ENCODE assay signal across 11 cellular contexts in genomic region chr1:18953656-18954259, GRCh38. TPM values are rescaled to one million over a fixed set of nuclear protein-coding genes. Genes with fewer than 3 reads are reported as not detected.
DNase-seq lines count a peak whose midpoint lies in the region; ATAC-seq and TF ChIP-seq lines count a peak whose summit lies in the region.
"Had no signal": no experiment of that assay in that cellular context is flagged by ENCODE, and none has a peak within 500 bp of the region (broad histone marks: within the 10 kb centered on the region; RNA-seq: fewer than 3 reads in every experiment).

No MANE protein-coding gene starts in this region.

- TF ChIP-seq CTCF in RWPE2 (IDR thresholded peaks at IDR 0.05; ENCODE audit: poor library complexity, severe bottlenecking) (no peak), osteoblast (IDR thresholded peaks at IDR 0.05; ENCODE audit: extremely low read depth, low read depth, low read length) (no peak), WERI-Rb-1 (IDR thresholded peaks at IDR 0.05; ENCODE audit: low read depth, low read length) (no peak)

- peak overlapping the region; percentile 58 to 74 for H3K4me3 ChIP-seq in CD4-positive, alpha-beta memory T cell (ENCODE audit: low read length in 2 of 2)
- H3K4me3 ChIP-seq in RWPE2 (ENCODE audit: severe bottlenecking): peak overlapping the region; percentile 98
- H3K4me3 ChIP-seq in osteoblast (ENCODE audit: insufficient read depth, low read length): peak overlapping the region; percentile 88
- no peak overlapping the region for H3K4me3 ChIP-seq in WERI-Rb-1 (ENCODE audit: low read depth, low read length)

- H4K20me1 ChIP-seq in osteoblast (ENCODE audit: insufficient read depth, low read length): peaks cover 18% of the 10 kb centered on the region

- peaks cover 0 to 1% (median 0%) of the 10 kb centered on the region in 8 donors for H3K9me3 Mint-ChIP-seq in CD4-positive, alpha-beta memory T cell

- H3K27me3 ChIP-seq in CD4-positive, alpha-beta memory T cell (ENCODE audit: insufficient read depth, low read length): no peaks in the 10 kb centered on the region
- no peaks in the 10 kb centered on the region for H3K27me3 ChIP-seq in RWPE2 (ENCODE audit: insufficient read depth, poor library complexity, severe bottlenecking)
- H3K27me3 ChIP-seq in osteoblast (ENCODE audit: insufficient read depth, low read length): no peaks in the 10 kb centered on the region
- no peaks in the 10 kb centered on the region for H3K27me3 ChIP-seq in WERI-Rb-1 (ENCODE audit: insufficient read depth, low read depth, severe bottlenecking)

- H3K36me3 Mint-ChIP-seq in CD4-positive, alpha-beta memory T cell: peaks cover 3 to 33% of the 10 kb centered on the region in 2 donors

- peak overlapping the region; percentile 98 to 100 (median 100) for H3K27ac Mint-ChIP-seq in CD4-positive, alpha-beta memory T cell

- H3K4me1 ChIP-seq in CD4-positive, alpha-beta memory T cell (ENCODE audit: insufficient read depth, low read length): peaks cover 83% of the 10 kb centered on the region
- H3K4me1 ChIP-seq in RWPE2 (ENCODE audit: insufficient read depth, poor library complexity, severe bottlenecking) (peaks cover 42% of the 10 kb centered on the region), osteoblast (ENCODE audit: insufficient read depth, low read length) (peaks cover 64% of the 10 kb centered on the region)

- ATAC-seq in RWPE2 (ENCODE audit: low read depth) (peak; percentile 29; the same call in 2 of the 3 replicates), GM21723 (IDR thresholded peaks at IDR 0.05; ENCODE audit: unreplicated experiment) (no peak), HG03039 (IDR thresholded peaks at IDR 0.05; ENCODE audit: unreplicated experiment) (no peak)

- peak in 4 of 5 donors; percentile 29 to 57 (median 32) for DNase-seq in CD4-positive, alpha-beta memory T cell
- DNase-seq in RWPE2 (ENCODE audit: low spot score) (no peak), epithelial cell of prostate (ENCODE audit: low read depth, low spot score) (no peak), osteoblast (ENCODE audit: insufficient read length, low spot score, missing footprints) (no peak), HPDE6-E6E7 (ENCODE audit: extremely low spot score) (no peak), WERI-Rb-1 (no peak)
- DNase-seq: activated effector memory CD4-positive, alpha-beta T cell treated with anti-CD3 and anti-CD28 coated beads, Interleukin-2, amount 50 U/mL, for 16 hours; stimulated activated CD4-positive, alpha-beta T cell treated with anti-CD3 and anti-CD28 coated beads, Interleukin-4, amount 100 ng/mL, for 1 hour had no signal

- intact Hi-C loops in CD4-positive, alpha-beta memory T cell (cut with micrococcal nuclease): no loop called here

- POLR2A ChIA-PET in CD4-positive, alpha-beta memory T cell (lab: Charles Lee; ENCODE audit: partially characterized antibody): interaction anchor here (1.0 to 20.6 kb wide), 10 partner anchors 13 to 121 kb away, joined by 3 to 599 read pairs (median 7); partner anchors contain the start of gene ALDH4A1

- H3K27ac ChIP-seq in CD4-positive, alpha-beta memory T cell (ENCODE audit: low read depth, low read length): peak overlapping the region; percentile 98
- H3K27ac ChIP-seq in RWPE2 (ENCODE audit: poor library complexity, severe bottlenecking): peak overlapping the region; percentile 63
- peak overlapping the region; percentile 92 for H3K27ac ChIP-seq in epithelial cell of prostate
- H3K27ac ChIP-seq in osteoblast (ENCODE audit: low read depth, low read length): peak overlapping the region; percentile 42
- H3K27ac ChIP-seq in WERI-Rb-1: no peak overlapping the region

- H3K27me3 Mint-ChIP-seq in CD4-positive, alpha-beta memory T cell: no peaks in the 10 kb centered on the region

- H3K4me3 Mint-ChIP-seq in CD4-positive, alpha-beta memory T cell: peak overlapping the region; percentile 93 to 98 (median 94)

- H3K4me1 Mint-ChIP-seq in CD4-positive, alpha-beta memory T cell: peaks cover 49 to 88% (median 69%) of the 10 kb centered on the region in 4 donors

- peak overlapping the region; percentile 91 for H3K4me2 ChIP-seq in osteoblast (ENCODE audit: insufficient read depth, low read length)

- no peak overlapping the region for H2AFZ ChIP-seq in osteoblast (ENCODE audit: low read length)

- H3K36me3 ChIP-seq in CD4-positive, alpha-beta memory T cell (ENCODE audit: insufficient read depth, low read length): no peaks in the 10 kb centered on the region
- H3K36me3 ChIP-seq in RWPE2 (ENCODE audit: low read depth) (peaks cover 24% of the 10 kb centered on the region), osteoblast (ENCODE audit: insufficient read depth, low read length) (peaks cover 6% of the 10 kb centered on the region), WERI-Rb-1 (no peaks in the 10 kb centered on the region)
- H3K36me3 ChIP-seq: HAP-1 had no signal

- CTCF ChIA-PET in CD4-positive, alpha-beta memory T cell (lab: Charles Lee; ENCODE audit: partially characterized antibody): interaction anchor here (0.9 to 12.4 kb wide), 3 partner anchors 19 to 43 kb away, joined by 4 to 206 read pairs (median 143); no protein-coding TSS in a partner anchor

- H3K79me2 ChIP-seq in osteoblast (ENCODE audit: insufficient read depth, low read length): peaks cover 68% of the 10 kb centered on the region

- no peaks in the 10 kb centered on the region for H3K9me3 ChIP-seq in CD4-positive, alpha-beta memory T cell (ENCODE audit: control insufficient read depth in 1 of 2, low read length in 2 of 2)
- H3K9me3 ChIP-seq in RWPE2 (ENCODE audit: severe bottlenecking): no peaks in the 10 kb centered on the region
- no peaks in the 10 kb centered on the region for H3K9me3 ChIP-seq in osteoblast (ENCODE audit: low read depth, low read length)
- H3K9me3 ChIP-seq in WERI-Rb-1 (ENCODE audit: severe bottlenecking): no peaks in the 10 kb centered on the region
- H3K9me3 ChIP-seq: HAP-1 had no signal

RNA-seq across cellular contexts. Expression of gene IFFO2, which starts 2.7 kb away (rescaled TPM):
- total RNA-seq in CD4-positive, alpha-beta memory T cell: 10 to 100 TPM; 39.0 to 41.3 TPM
- 1 to 10 TPM; 1.3 to 5.2 TPM for polyA plus RNA-seq in CD4-positive, alpha-beta memory T cell
- 6.8 and 10.9 TPM in 2 replicates for total RNA-seq in osteoblast

RNA-seq across cellular contexts. Expression of gene ALDH4A1, which starts 51.4 kb away (rescaled TPM):
- total RNA-seq in CD4-positive, alpha-beta memory T cell: 1 to 10 TPM; 1.4 to 1.5 TPM
- polyA plus RNA-seq in CD4-positive, alpha-beta memory T cell: 1 to 10 TPM; 1.1 to 1.6 TPM
- total RNA-seq in osteoblast: 28.6 and 31.8 TPM in 2 replicates

Comparison
In these comparisons a context has a peak if more than half of its experiments do, and no peak if none do; other contexts are left out.
1. DNase-seq: peak in CD4-positive, alpha-beta memory T cell (4 of 5); none in RWPE2 (single experiment), epithelial cell of prostate (single experiment), osteoblast (single experiment), HPDE6-E6E7 (single experiment) and WERI-Rb-1 (single experiment).
2. RNA of gene ALDH4A1, which starts 51.4 kb away (total RNA-seq): 28.6 to 31.8 TPM in osteoblast; 1.4 to 1.5 TPM in CD4-positive, alpha-beta memory T cell; every median in the first group is over 10 times any median in the second.